In the genomic region with DNA sequence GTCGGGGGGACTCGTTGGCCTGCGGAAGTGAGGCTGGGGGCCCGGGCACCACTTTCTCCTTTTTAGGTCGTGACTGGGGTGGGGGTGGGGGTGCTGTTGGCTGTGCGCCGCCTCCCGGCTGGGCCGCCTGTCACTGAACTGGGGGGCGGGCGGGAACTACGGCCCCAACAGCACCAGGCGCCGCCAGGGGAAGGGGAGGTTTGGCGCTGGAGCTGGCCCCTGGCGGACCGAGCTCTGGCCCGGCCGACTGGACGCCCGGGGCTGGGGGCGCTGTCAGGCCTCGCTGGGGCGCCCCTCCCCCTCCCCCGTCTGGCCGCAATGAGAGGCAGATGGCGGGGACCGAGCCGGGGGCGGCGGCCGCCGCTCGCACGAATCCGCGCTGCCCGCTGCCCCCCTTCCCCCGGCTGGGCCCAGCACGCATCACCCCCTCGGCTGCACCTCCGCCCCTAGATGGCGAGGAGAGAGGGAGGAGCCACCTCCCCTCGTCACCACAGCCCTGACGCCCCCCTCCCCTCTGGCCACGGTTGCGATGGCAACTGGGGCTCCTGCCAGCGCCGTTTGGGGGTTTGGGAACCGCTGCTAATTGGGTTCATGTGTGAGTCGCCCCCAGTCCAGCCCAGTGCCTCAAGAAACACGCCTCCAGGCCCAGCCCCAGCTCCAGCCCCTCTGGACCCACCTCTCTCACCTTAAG, we compare ENCODE assay signal across 7 cellular contexts.
DNase-seq lines count a peak whose midpoint lies in the region; TF ChIP-seq lines count a peak whose summit lies in the region.

No MANE protein-coding gene starts in this region.

- DNase-seq in GM10248 (ENCODE audit: extremely low spot score) (peak; percentile 82), NCI-H2171 (lab: John Stamatoyannopoulos, UW) (peak; percentile 93), astrocyte of the cerebellum (ENCODE audit: low read depth) (peak; percentile 18), hypothalamus (lab: John Stamatoyannopoulos, UW) (peak in 27 of 51 donors; percentile 8 to 62 (median 40)), skeletal muscle cell (ENCODE audit: low read depth) (no peak), RWPE1 (ENCODE audit: low spot score) (no peak)
- DNase-seq in NK-92 treated with Interleukin-12 subunit alpha and Interleukin-12 subunit beta, amount 100 ng/mL, for 24 hours (lab: John Stamatoyannopoulos, UW): no peak

- POLR2A ChIA-PET in GM10248 (lab: Yijun Ruan, JAX) (no interaction called here), RWPE1 (lab: Yijun Ruan, JAX; ENCODE audit: low non-redundant PET) (no interaction called here)

- in situ Hi-C loops in astrocyte of the cerebellum (cut with HindIII; ENCODE audit: low sequenced_read_pairs): loop anchor here (5.0 kb wide), 1 partner anchor 49 kb away; no protein-coding TSS in a partner anchor

- no peak overlapping the region for H3K27ac ChIP-seq in RWPE1

- CTCF ChIA-PET in GM10248 (lab: Yijun Ruan, JAX) (interaction anchor here (1.4 kb wide), 1 partner anchor 35 kb away, joined by 3 read pairs; no protein-coding TSS in a partner anchor), RWPE1 (lab: Yijun Ruan, JAX) (no interaction called here)

- TF ChIP-seq CTCF in GM10248 (IDR thresholded peaks at IDR 0.05; ENCODE audit: control extremely low read depth, extremely low read depth, low read depth, missing control alignments) (no peak), astrocyte of the cerebellum (IDR thresholded peaks at IDR 0.05; ENCODE audit: low read depth, low read length, missing control alignments) (no peak), RWPE1 (conservative IDR thresholded peaks at IDR 0.05; ENCODE audit: low read depth) (no peak)

- H3K4me3 ChIP-seq in astrocyte of the cerebellum (ENCODE audit: low read depth, low read length) (peak overlapping the region; percentile 92), skeletal muscle cell (ENCODE audit: low read depth, low read length) (peak overlapping the region; percentile 85)

Comparison
In these comparisons a context has a peak if more than half of its experiments do, and no peak if none do; other contexts are left out.
1. DNase-seq: peak in GM10248 (single experiment), NCI-H2171 (single experiment), astrocyte of the cerebellum (single experiment) and hypothalamus (27 of 51); none in skeletal muscle cell (single experiment), RWPE1 (single experiment) and NK-92 treated with Interleukin-12 subunit alpha and Interleukin-12 subunit beta, amount 100 ng/mL, for 24 hours (single experiment).